ENCODE assay signal across 1 cellular context in the genomic region with DNA sequence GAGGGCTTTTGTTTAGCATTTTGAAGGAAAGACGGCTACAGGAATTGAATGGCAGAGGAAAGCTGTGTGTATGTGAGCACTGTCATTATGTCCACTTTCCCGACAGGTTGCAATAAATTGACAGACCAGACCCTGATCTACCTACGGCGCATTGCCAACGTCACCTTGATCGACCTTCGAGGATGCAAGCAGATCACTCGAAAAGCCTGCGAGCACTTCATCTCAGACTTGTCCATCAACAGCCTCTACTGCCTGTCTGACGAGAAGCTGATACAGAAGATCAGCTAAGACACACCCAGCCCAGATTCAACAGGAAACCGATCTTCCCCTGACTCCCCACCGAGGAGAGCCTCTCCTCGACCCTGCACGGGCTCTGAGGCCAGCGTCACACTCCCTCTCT.
TF ChIP-seq lines count a peak whose summit lies in the region.

No MANE protein-coding gene starts in this region.

TF ChIP-seq in WTC11, 78 proteins besides CTCF, POLR2A, EP300 and RAD21 (continued from another document):
- TF ChIP-seq, protein P1, sequence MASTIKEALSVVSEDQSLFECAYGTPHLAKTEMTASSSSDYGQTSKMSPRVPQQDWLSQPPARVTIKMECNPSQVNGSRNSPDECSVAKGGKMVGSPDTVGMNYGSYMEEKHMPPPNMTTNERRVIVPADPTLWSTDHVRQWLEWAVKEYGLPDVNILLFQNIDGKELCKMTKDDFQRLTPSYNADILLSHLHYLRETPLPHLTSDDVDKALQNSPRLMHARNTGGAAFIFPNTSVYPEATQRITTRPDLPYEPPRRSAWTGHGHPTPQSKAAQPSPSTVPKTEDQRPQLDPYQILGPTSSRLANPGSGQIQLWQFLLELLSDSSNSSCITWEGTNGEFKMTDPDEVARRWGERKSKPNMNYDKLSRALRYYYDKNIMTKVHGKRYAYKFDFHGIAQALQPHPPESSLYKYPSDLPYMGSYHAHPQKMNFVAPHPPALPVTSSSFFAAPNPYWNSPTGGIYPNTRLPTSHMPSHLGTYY (CRISPR knock-in tag; IDR thresholded peaks at IDR 0.05), result no peak
- TF ChIP-seq GABPB1 (CRISPR knock-in tag; IDR thresholded peaks at IDR 0.05) (no peak), NFE2L1 (CRISPR knock-in tag; IDR thresholded peaks at IDR 0.05) (no peak), ATF1 (CRISPR knock-in tag; IDR thresholded peaks at IDR 0.05) (no peak), ZNF121 (CRISPR knock-in tag; IDR thresholded peaks at IDR 0.05) (no peak), CREB1 (CRISPR knock-in tag; IDR thresholded peaks at IDR 0.05) (no peak), ETV6 (CRISPR knock-in tag; IDR thresholded peaks at IDR 0.05) (no peak)
- TF ChIP-seq, protein P2, sequence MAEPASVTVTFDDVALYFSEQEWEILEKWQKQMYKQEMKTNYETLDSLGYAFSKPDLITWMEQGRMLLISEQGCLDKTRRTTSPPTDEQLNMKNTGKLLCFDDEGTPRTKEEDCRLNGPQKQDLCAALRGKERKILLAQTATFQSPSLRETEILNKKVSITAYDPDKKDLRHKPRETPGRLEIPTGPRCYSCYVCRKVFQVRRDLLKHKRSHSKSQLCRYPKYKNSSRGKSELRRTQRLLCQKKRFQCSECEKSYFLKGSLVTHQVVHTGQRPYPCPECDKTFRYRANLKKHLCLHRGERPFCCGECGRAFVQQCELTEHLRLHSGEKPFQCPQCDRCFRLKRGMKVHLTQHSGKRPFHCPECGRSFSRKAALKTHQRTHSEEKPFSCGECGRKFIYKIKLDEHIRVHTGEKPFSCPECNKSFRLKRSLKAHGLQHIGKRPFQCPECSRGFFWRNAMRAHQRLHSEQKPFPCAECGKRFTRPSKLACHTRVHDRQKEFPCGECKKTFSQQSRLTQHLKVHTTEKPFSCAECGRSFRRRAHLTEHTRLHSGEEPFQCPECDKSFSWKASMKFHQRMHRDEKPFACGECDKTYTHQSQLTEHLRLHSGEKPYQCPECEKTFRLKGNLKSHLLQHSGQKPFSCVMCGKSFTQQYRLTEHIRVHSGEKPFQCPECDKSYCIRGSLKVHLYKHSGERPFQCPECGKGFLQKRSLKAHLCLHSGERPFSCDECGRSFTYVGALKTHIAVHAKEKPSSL (CRISPR knock-in tag; conservative IDR thresholded peaks at IDR 0.05), result no peak
- TF ChIP-seq, protein P3, sequence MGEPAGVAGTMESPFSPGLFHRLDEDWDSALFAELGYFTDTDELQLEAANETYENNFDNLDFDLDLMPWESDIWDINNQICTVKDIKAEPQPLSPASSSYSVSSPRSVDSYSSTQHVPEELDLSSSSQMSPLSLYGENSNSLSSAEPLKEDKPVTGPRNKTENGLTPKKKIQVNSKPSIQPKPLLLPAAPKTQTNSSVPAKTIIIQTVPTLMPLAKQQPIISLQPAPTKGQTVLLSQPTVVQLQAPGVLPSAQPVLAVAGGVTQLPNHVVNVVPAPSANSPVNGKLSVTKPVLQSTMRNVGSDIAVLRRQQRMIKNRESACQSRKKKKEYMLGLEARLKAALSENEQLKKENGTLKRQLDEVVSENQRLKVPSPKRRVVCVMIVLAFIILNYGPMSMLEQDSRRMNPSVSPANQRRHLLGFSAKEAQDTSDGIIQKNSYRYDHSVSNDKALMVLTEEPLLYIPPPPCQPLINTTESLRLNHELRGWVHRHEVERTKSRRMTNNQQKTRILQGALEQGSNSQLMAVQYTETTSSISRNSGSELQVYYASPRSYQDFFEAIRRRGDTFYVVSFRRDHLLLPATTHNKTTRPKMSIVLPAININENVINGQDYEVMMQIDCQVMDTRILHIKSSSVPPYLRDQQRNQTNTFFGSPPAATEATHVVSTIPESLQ (CRISPR knock-in tag; IDR thresholded peaks at IDR 0.05), result no peak
